ENCODE assay signal across 20 cellular contexts in the genomic region with DNA sequence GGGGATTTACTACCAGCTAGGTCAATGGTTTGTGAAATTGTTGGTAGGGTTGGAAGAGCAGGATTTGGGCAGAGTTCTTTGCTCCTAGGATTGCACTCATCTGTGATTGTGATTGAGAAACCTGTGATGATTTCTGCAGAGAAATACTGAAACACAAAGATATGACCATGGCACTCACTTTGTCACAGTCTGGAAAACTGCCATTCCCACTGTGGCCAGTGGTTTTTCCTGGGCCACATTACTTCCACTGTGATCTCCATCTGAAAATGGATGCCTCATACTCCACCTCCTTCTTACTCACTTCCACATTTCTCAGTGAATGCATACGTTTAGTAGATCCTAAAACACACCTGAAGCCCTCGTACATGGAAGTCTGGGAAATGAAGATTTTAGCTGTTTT.
"Had no signal": no experiment of that assay in that cellular context is flagged by ENCODE, and none has a peak within 500 bp of the region (broad histone marks: within the 10 kb centered on the region; RNA-seq: fewer than 3 reads in every experiment).

No MANE protein-coding gene starts in this region.

- H3K4me1 ChIP-seq: neural progenitor cell, tibial artery, uterus had no signal

- H3K4me2 ChIP-seq: neural progenitor cell had no signal

- H3K9me3 ChIP-seq: heart left ventricle, ovary, tibial artery, upper lobe of left lung, uterus had no signal

- H2AFZ ChIP-seq: neural progenitor cell had no signal

- H3K27me3 ChIP-seq: heart left ventricle, neural progenitor cell, ovary, tibial artery, upper lobe of left lung, uterus had no signal

- FAIRE-seq: endothelial cell of umbilical vein, islet of Langerhans had no signal

- H3K27ac ChIP-seq: coronary artery, heart left ventricle, neural progenitor cell, ovary, tibial artery, upper lobe of left lung, uterus had no signal

- DNase-seq: effector CD4-positive, alpha-beta T cell; endodermal cell; erythroblast; foreskin melanocyte; heart left ventricle; hypothalamus; kidney glomerular epithelial cell; mammary epithelial cell; nucleus accumbens; ovary; right cardiac atrium; stimulated activated CD4-positive, alpha-beta T cell treated with anti-CD3 and anti-CD28 coated beads, Interleukin-4, amount 100 ng/mL, for 1 hour; stimulated activated CD8-positive, alpha-beta memory T cell treated with anti-CD3 and anti-CD28 coated beads, Interleukin-4, amount 100 ng/mL, for 48 hours; tibial artery; upper lobe of left lung; uterus had no signal

- H3K36me3 ChIP-seq: heart left ventricle, neural progenitor cell, ovary, tibial artery, upper lobe of left lung, uterus had no signal

- H3K4me3 ChIP-seq: coronary artery, heart left ventricle, neural progenitor cell, ovary, tibial artery, upper lobe of left lung, uterus had no signal

- H3K9ac ChIP-seq: neural progenitor cell had no signal
